In the genomic region with DNA sequence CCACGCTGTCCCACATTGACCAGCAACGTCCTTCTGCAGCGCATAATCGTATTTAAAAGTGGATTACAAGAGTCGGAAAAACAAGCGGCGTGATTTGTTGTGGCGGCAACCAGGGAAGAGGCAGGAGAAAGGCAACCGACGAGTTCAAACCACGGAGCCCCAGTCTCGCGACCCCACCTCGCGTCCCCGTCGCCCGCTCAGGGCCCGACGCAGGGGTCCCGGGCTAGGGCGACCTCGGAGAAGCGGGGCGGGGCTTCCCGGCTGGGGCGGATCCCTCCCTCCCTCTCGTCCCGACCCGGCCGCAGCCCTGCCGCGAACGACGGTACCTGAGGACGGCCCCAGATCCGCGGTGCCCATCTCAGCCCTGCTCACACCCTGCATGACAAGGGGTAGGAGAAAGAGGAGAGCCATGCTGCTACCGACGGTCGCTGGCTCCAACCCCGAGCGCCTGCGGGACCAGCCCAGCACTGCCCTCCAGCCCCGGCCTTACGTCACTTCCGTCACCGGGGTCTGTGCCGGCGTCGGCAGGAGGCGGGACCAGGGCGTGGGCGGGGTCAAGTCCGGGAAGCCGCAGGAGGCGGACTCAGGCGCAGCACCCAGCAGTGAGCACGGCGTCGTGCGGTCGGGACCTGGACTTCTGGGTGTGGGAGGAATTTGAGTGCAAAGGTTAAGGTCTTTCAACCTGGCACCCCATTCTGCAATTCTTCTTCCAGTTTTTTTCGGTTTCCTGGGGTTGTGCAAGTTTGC, we compare ENCODE assay signal across 8 cellular contexts. TPM values are rescaled to one million over a fixed set of nuclear protein-coding genes. Genes with fewer than 3 reads are reported as not detected.
DNase-seq lines count a peak whose midpoint lies in the region; ATAC-seq and TF ChIP-seq lines count a peak whose summit lies in the region.

IFNGR1 (minus strand) TSS at position 469 of the 747 bp plus-strand sequence; CDS start at position 411, 58 bp downstream.

- H3K4me3 Mint-ChIP-seq in Calu3 (ENCODE audit: low read depth, unreplicated experiment) = peak within 1 kb of the TSS; percentile 80

- peak within 1 kb of the TSS; percentile 90 for H4K8ac ChIP-seq in mesenchymal stem cell (ENCODE audit: low read length)

- H3K4me1 ChIP-seq in OCI-LY1 (ENCODE audit: insufficient read depth, low read length, severe bottlenecking) (peaks cover 61% of the 10 kb centered on the region), endocrine pancreas (ENCODE audit: control insufficient read depth, insufficient read depth, low read length) (peaks cover 14% of the 10 kb centered on the region), mesenchymal stem cell (ENCODE audit: control insufficient read depth, insufficient read depth, low read depth, low read length) (peaks cover 6% of the 10 kb centered on the region)

- H3K9me3 ChIP-seq in OCI-LY1 (ENCODE audit: low read length) (no peaks in the 10 kb centered on the region), endocrine pancreas (ENCODE audit: control insufficient read depth, low read length) (no peaks in the 10 kb centered on the region), mesenchymal stem cell (ENCODE audit: control insufficient read depth, low read length) (no peaks in the 10 kb centered on the region)

- peak within 1 kb of the TSS; percentile 77 for H3K4me3 ChIP-seq in OCI-LY1 (ENCODE audit: low read depth, low read length, poor library complexity, severe bottlenecking)
- H3K4me3 ChIP-seq in endocrine pancreas (ENCODE audit: control insufficient read depth, insufficient read depth, low read length) = peak within 1 kb of the TSS; percentile 87
- H3K4me3 ChIP-seq in mesenchymal stem cell (ENCODE audit: insufficient read depth in 1 of 2, low read depth in 1 of 2, low read length in 2 of 2) = peak within 1 kb of the TSS; percentile 84 to 93

- DNase-seq in Calu3 (peak; percentile 95), HuH-7 (ENCODE audit: low spot score) (peak; percentile 91), mesenchymal stem cell (peak; percentile 93)
- peak; percentile 93 for DNase-seq in activated CD8-positive, alpha-beta memory T cell treated with anti-CD3 and anti-CD28 coated beads, Interleukin-2, amount 50 U/mL, for 24 hours (ENCODE audit: extremely low read depth)
- peak; percentile 89 for DNase-seq in stimulated activated CD8-positive, alpha-beta memory T cell treated with anti-CD3 and anti-CD28 coated beads, Interleukin-12 subunit alpha, Interleukin-12 subunit beta, amount 100 ng/mL, for 4 hours (ENCODE audit: low read depth)

- H3K9me3 Mint-ChIP-seq in Calu3 (ENCODE audit: low read depth, unreplicated experiment) = no peaks in the 10 kb centered on the region

- H3K18ac ChIP-seq in mesenchymal stem cell (ENCODE audit: low read depth in 1 of 2, low read length in 2 of 2) = peak within 1 kb of the TSS; percentile 81 to 100

- H3K4ac ChIP-seq in mesenchymal stem cell (ENCODE audit: low read depth in 1 of 2, low read length in 2 of 2) = peak within 1 kb of the TSS; percentile 61 to 100

- CTCF ChIA-PET in Calu3 (lab: Charles Lee) = no interaction called here

- TSS peak; percentile 39 for BruUV-seq in Calu3 (replicated peaks; lab: Mats Ljungman, UMichigan)

- H2BK15ac ChIP-seq in mesenchymal stem cell (ENCODE audit: low read depth, poor library complexity, severe bottlenecking) = peak within 1 kb of the TSS; percentile 79

- peaks cover 7% of the 10 kb centered on the region for H3K79me1 ChIP-seq in mesenchymal stem cell (replicated peaks; ENCODE audit: low read length, poor library complexity, severe bottlenecking)

- peak within 1 kb of the TSS; percentile 88 for H3K27ac Mint-ChIP-seq in Calu3 (ENCODE audit: unreplicated experiment)

- peak within 1 kb of the TSS; percentile 88 for H4K91ac ChIP-seq in mesenchymal stem cell (ENCODE audit: low read length)

- peak within 1 kb of the TSS in 1 of 2 experiments; percentile 35 for H3K23ac ChIP-seq in mesenchymal stem cell (ENCODE audit: low read length in 2 of 2)

- H3K36me3 Mint-ChIP-seq in Calu3 (ENCODE audit: insufficient read depth, unreplicated experiment) = peaks cover 30% of the 10 kb centered on the region

- H3K36me3 ChIP-seq in OCI-LY1 (ENCODE audit: insufficient read depth, low read length) (peaks cover 7% of the 10 kb centered on the region; the same call in 1 of the 2 replicates), endocrine pancreas (ENCODE audit: control insufficient read depth, insufficient read depth, low read length) (no peaks in the 10 kb centered on the region), mesenchymal stem cell (ENCODE audit: control insufficient read depth in 1 of 2, insufficient read depth in 2 of 2, low read depth in 1 of 2, low read length in 2 of 2) (no peaks in the 10 kb centered on the region)

- peak within 1 kb of the TSS in 1 of 2 experiments; percentile 83 for H2BK12ac ChIP-seq in mesenchymal stem cell (ENCODE audit: low read length in 2 of 2)

- H3K9me2 ChIP-seq in OCI-LY1 (ENCODE audit: low read depth, low read length) = no peaks in the 10 kb centered on the region

- H3K14ac ChIP-seq in mesenchymal stem cell (ENCODE audit: low read length in 2 of 2) = peak within 1 kb of the TSS in 1 of 2 experiments; percentile 100

- no peaks in the 10 kb centered on the region for H3K27me3 Mint-ChIP-seq in Calu3 (ENCODE audit: unreplicated experiment)

- H2BK120ac ChIP-seq in mesenchymal stem cell (ENCODE audit: low read depth, low read length) = peak within 1 kb of the TSS; percentile 58

- intact Hi-C loops in Calu3 (cut with micrococcal nuclease; ENCODE audit: unreplicated experiment) = loop anchor here (10.0 kb wide), 1 partner anchor 46 kb away; no protein-coding TSS in a partner anchor

- peak; percentile 82 for ATAC-seq in GM21447 (IDR thresholded peaks at IDR 0.05; ENCODE audit: unreplicated experiment)

- no peaks in the 10 kb centered on the region for H3K27me3 ChIP-seq in OCI-LY1 (ENCODE audit: insufficient read depth, low read length)
- H3K27me3 ChIP-seq in endocrine pancreas (ENCODE audit: control insufficient read depth, insufficient read depth, low read length) = no peaks in the 10 kb centered on the region
- H3K27me3 ChIP-seq in mesenchymal stem cell (ENCODE audit: control insufficient read depth in 1 of 2, insufficient read depth in 1 of 2, low read length in 2 of 2) = no peaks in the 10 kb centered on the region

- TF ChIP-seq CTCF in Calu3 (IDR thresholded peaks at IDR 0.05; ENCODE audit: unreplicated experiment) (no peak), OCI-LY1 (IDR thresholded peaks at IDR 0.05; ENCODE audit: low read length) (no peak)

- H3K27ac ChIP-seq in OCI-LY1 (ENCODE audit: low read depth, low read length, poor library complexity, severe bottlenecking) = peak within 1 kb of the TSS; percentile 47
- H3K27ac ChIP-seq in mesenchymal stem cell (ENCODE audit: low read length, poor library complexity, severe bottlenecking) = peak within 1 kb of the TSS; percentile 55

- H3K4me1 Mint-ChIP-seq in Calu3 (ENCODE audit: low read depth, unreplicated experiment) = peaks cover 51% of the 10 kb centered on the region

- peak within 1 kb of the TSS; percentile 72 for H3K9ac ChIP-seq in OCI-LY1 (ENCODE audit: low read length)
- peak within 1 kb of the TSS; percentile 90 for H3K9ac ChIP-seq in endocrine pancreas (ENCODE audit: control insufficient read depth, insufficient read depth, low read length)
- peak within 1 kb of the TSS; percentile 94 for H3K9ac ChIP-seq in mesenchymal stem cell (ENCODE audit: low read length)

- no peak within 1 kb of the TSS for H2AK5ac ChIP-seq in mesenchymal stem cell (ENCODE audit: low read length, severe bottlenecking)

- H2AFZ ChIP-seq in OCI-LY1 (ENCODE audit: low read length) (0 out of 2 replicates have a peak within 1 kb of the TSS, but pooled peaks have one; percentile 39), mesenchymal stem cell (ENCODE audit: low read depth, low read length) (peak within 1 kb of the TSS; percentile 100)

- peaks cover 25% of the 10 kb centered on the region; the same call in 1 of the 2 replicates for H3K79me2 ChIP-seq in OCI-LY1 (ENCODE audit: insufficient read depth, low read length)

- peak within 1 kb of the TSS; percentile 66 for H2BK5ac ChIP-seq in mesenchymal stem cell (ENCODE audit: low read depth, low read length, poor library complexity, severe bottlenecking)

- H3F3A ChIP-seq in OCI-LY1 (ENCODE audit: insufficient read depth, low read length) = no peaks in the 10 kb centered on the region

- H4K20me1 ChIP-seq in OCI-LY1 (ENCODE audit: insufficient read depth, low read length) = no peaks in the 10 kb centered on the region

- H3K4me2 ChIP-seq in OCI-LY1 (ENCODE audit: low read length) (peak within 1 kb of the TSS; percentile 87), mesenchymal stem cell (ENCODE audit: low read length, poor library complexity, severe bottlenecking) (peak within 1 kb of the TSS; percentile 83)

- whole genome bisulfite sequencing in mesenchymal stem cell = 0% methylated on average over 57 of the region's 64 CpGs

RNA-seq across cellular contexts. Expression of gene IFNGR1, which starts in this region (rescaled TPM):
- total RNA-seq in Calu3 (2022) = 22.6 and 26.4 TPM in 2 replicates
- 41.2 TPM for polyA plus RNA-seq in mesenchymal stem cell (2013, experiment 1 of 2)
- polyA plus RNA-seq in mesenchymal stem cell (2013, experiment 2 of 2) = 43.6 TPM

Comparison
In these comparisons a context has a peak if more than half of its experiments do, and no peak if none do; other contexts are left out.
1. Peak in every context shown above with its lines: DNase-seq, ATAC-seq, H3K4me3 ChIP-seq and H3K27ac ChIP-seq.